In the genomic region with DNA sequence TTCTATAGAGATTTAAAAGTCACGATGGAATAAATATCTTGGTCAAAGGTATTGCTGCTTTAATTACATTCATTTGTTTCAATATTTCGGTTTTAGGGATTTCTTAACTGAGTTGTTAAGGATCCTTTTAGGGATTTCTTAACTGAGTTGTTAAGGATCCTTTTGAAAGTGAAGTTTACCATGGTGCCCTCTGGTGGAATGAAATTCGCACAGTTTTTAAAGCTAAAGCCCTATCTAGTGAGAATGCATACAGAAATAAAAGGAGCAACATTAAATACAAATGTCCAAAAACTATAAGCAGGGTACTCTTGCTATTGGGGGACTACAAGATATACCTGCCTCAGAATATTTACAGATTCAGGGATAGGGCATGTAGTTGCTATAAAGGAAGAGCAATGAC, we compare ENCODE assay signal across 9 cellular contexts.
DNase-seq lines count a peak whose midpoint lies in the region; ATAC-seq, FAIRE-seq and TF ChIP-seq lines count a peak whose summit lies in the region.
"Had no signal": no experiment of that assay in that cellular context is flagged by ENCODE, and none has a peak within 500 bp of the region (broad histone marks: within the 10 kb centered on the region; RNA-seq: fewer than 3 reads in every experiment).

No MANE protein-coding gene starts in this region.

- H3K27me3 Mint-ChIP-seq in neural crest cell (ENCODE audit: low read depth) = no peaks in the 10 kb centered on the region

- H3K4me1 ChIP-seq in PC-9 (replicated peaks; ENCODE audit: insufficient read depth) (peaks cover 26% of the 10 kb centered on the region), endothelial cell of umbilical vein (ENCODE audit: control insufficient read depth, extremely low read depth, insufficient read depth, low read length) (peaks cover 6% of the 10 kb centered on the region)

- intact Hi-C loops in PC-9 (cut with micrococcal nuclease; ENCODE audit: unreplicated experiment) (loop anchor here (1.0 kb wide), 1 partner anchor 164 kb away; no protein-coding TSS in a partner anchor), endothelial cell of umbilical vein (cut with micrococcal nuclease) (loop anchor here (1.0 to 10.0 kb wide), 7 partner anchors 164 to 571 kb away; a partner anchor contains a TSS)

- DNase-seq in AML-193 (lab: John Stamatoyannopoulos, UW) (peak; percentile 62 to 67), PC-9 (no peak), endothelial cell of umbilical vein (ENCODE audit: low read depth, low spot score) (peak; percentile 68), neural crest cell (ENCODE audit: low read depth, low spot score) (peak; percentile 18)
- no peak for DNase-seq in stimulated activated CD4-positive, alpha-beta T cell treated with anti-CD3 and anti-CD28 coated beads, Interleukin-4, amount 100 ng/mL, for 1 hour

- peaks cover 19% of the 10 kb centered on the region for H3F3A ChIP-seq in PC-9 (ENCODE audit: insufficient read depth, low read depth)

- H3K27ac Mint-ChIP-seq in neural crest cell (ENCODE audit: unreplicated experiment) = no peak overlapping the region

- H3K9me1 ChIP-seq in endothelial cell of umbilical vein (replicated peaks; ENCODE audit: control insufficient read depth, extremely low read depth, insufficient read depth, low read length) = no peaks in the 10 kb centered on the region

- ATAC-seq in HG02885 (IDR thresholded peaks at IDR 0.05; ENCODE audit: poor library complexity, unreplicated experiment) (no peak), GM19463 (IDR thresholded peaks at IDR 0.05; ENCODE audit: unreplicated experiment) (no peak)
- ATAC-seq: left colon had no signal

- H3K27me3 ChIP-seq in PC-9 (ENCODE audit: insufficient read depth, low read depth) (no peaks in the 10 kb centered on the region), endothelial cell of umbilical vein (ENCODE audit: control insufficient read depth in 2 of 2, insufficient read depth in 2 of 2, low read length in 2 of 2) (no peaks in the 10 kb centered on the region)

- no peaks in the 10 kb centered on the region for H3K9me2 ChIP-seq in PC-9 (ENCODE audit: insufficient read depth)

- H3K79me2 ChIP-seq in PC-9 (ENCODE audit: low read depth) = no peaks in the 10 kb centered on the region
- no peaks in the 10 kb centered on the region for H3K79me2 ChIP-seq in endothelial cell of umbilical vein (ENCODE audit: control insufficient read depth, insufficient read depth, low read length)

- H3K4me3 ChIP-seq in PC-9 (no peak overlapping the region), endothelial cell of umbilical vein (replicated peaks in 1 of 3; ENCODE audit: insufficient read depth in 1 of 3, low read depth in 1 of 3, low read length in 3 of 3) (no peak overlapping the region)

- no peaks in the 10 kb centered on the region for H3K9me3 ChIP-seq in PC-9 (ENCODE audit: insufficient read depth, low read depth)
- H3K9me3 ChIP-seq in endothelial cell of umbilical vein (replicated peaks; ENCODE audit: control insufficient read depth, insufficient read depth, low read length) = no peaks in the 10 kb centered on the region

- H3K9me3 Mint-ChIP-seq in neural crest cell = peaks cover 2% of the 10 kb centered on the region

- dilution Hi-C loops in endothelial cell of umbilical vein (cut with MboI; ENCODE audit: extremely low pct_ligation_motif_present, low sequenced_read_pairs) = no loop called here

- H4K20me1 ChIP-seq in PC-9 (ENCODE audit: insufficient read depth) = no peaks in the 10 kb centered on the region
- no peaks in the 10 kb centered on the region for H4K20me1 ChIP-seq in endothelial cell of umbilical vein (replicated peaks; ENCODE audit: control insufficient read depth, extremely low read depth, insufficient read depth, low read length)

- TF ChIP-seq POLR2A in endothelial cell of umbilical vein (IDR thresholded peaks at IDR 0.05; ENCODE audit: low read depth, low read length) = no peak

- H3K27ac ChIP-seq in PC-9 = no peak overlapping the region
- H3K27ac ChIP-seq in endothelial cell of umbilical vein (ENCODE audit: insufficient read depth, low read depth, low read length) = no peak overlapping the region

- TF ChIP-seq CTCF in GM12872 (IDR thresholded peaks at IDR 0.05; ENCODE audit: insufficient read depth, low read depth, low read length) (peak; percentile 52), PC-9 (conservative IDR thresholded peaks at IDR 0.05) (peak; percentile 60), endothelial cell of umbilical vein (IDR thresholded peaks at IDR 0.05; ENCODE audit: extremely low read depth in 1 of 2, insufficient read depth in 1 of 2, low read depth in 1 of 2, low read length in 2 of 2) (peak; percentile 24 to 33), neural crest cell (conservative IDR thresholded peaks at IDR 0.05) (peak; percentile 74)

- H3K4me1 Mint-ChIP-seq in neural crest cell = peaks cover 9% of the 10 kb centered on the region

- H3K4me2 ChIP-seq in PC-9 (no peak overlapping the region), endothelial cell of umbilical vein (ENCODE audit: insufficient read depth, low read length) (no peak overlapping the region)

- CTCF ChIA-PET in PC-9 (lab: Charles Lee) (interaction anchor here (0.6 to 1.6 kb wide), 3 partner anchors 163 to 535 kb away, joined by 3 to 6 read pairs (median 5); a partner anchor contains a TSS), endothelial cell of umbilical vein (lab: Charles Lee) (interaction anchor here (0.6 to 5.5 kb wide), 68 partner anchors 11 to 856 kb away, joined by 3 to 178 read pairs (median 4); a partner anchor contains a TSS)

- H3K36me3 Mint-ChIP-seq in neural crest cell (ENCODE audit: low read depth) = no peaks in the 10 kb centered on the region

- H3K4me3 Mint-ChIP-seq in neural crest cell = no peak overlapping the region

- H2AFZ ChIP-seq in PC-9 (no peak overlapping the region), endothelial cell of umbilical vein (ENCODE audit: low read depth, low read length) (no peak overlapping the region)

- H3K9ac ChIP-seq in endothelial cell of umbilical vein (replicated peaks; ENCODE audit: extremely low read depth, insufficient read depth, low read length) = no peak overlapping the region

- BruUV-seq in PC-9 (replicated peaks; lab: Mats Ljungman, UMichigan) = no TSS peak
- BruUV-seq in endothelial cell of umbilical vein (replicated peaks; lab: Mats Ljungman, UMichigan) = no TSS peak

- H3K36me3 ChIP-seq in PC-9 (ENCODE audit: low read depth) (no peaks in the 10 kb centered on the region), endothelial cell of umbilical vein (ENCODE audit: control insufficient read depth in 2 of 2, extremely low read depth in 1 of 2, insufficient read depth in 2 of 2, low read length in 2 of 2) (no peaks in the 10 kb centered on the region)

- peak; percentile 89 for FAIRE-seq in endothelial cell of umbilical vein (lab: Jason Lieb, UNC)

- POLR2A ChIA-PET in PC-9 (lab: Charles Lee; ENCODE audit: unreplicated experiment) = interaction anchor here (0.7 kb wide), 1 partner anchor 526 kb away, joined by 4 read pairs; a partner anchor contains a TSS
- POLR2A ChIA-PET in endothelial cell of umbilical vein (lab: Charles Lee) = interaction anchor here (2.2 kb wide), 1 partner anchor 527 kb away, joined by 17 read pairs; a partner anchor contains a TSS

TF ChIP-seq in endothelial cell of umbilical vein, 7 proteins besides CTCF, POLR2A, EP300 and RAD21:
- TF ChIP-seq EZH2 (IDR thresholded peaks at IDR 0.05; ENCODE audit: borderline replicate concordance, low read depth, low read length, severe bottlenecking) = no peak
- TF ChIP-seq MYC (IDR thresholded peaks at IDR 0.05; ENCODE audit: low read depth, low read length) = no peak
- TF ChIP-seq JUN (IDR thresholded peaks at IDR 0.05; ENCODE audit: borderline replicate concordance, insufficient read depth, insufficient read length, low read depth) = no peak

Comparison
In these comparisons a context has a peak if more than half of its experiments do, and no peak if none do; other contexts are left out.
1. DNase-seq: peak in AML-193 (2 of 2), endothelial cell of umbilical vein (single experiment) and neural crest cell (single experiment); none in PC-9 (0 of 2) and stimulated activated CD4-positive, alpha-beta T cell treated with anti-CD3 and anti-CD28 coated beads, Interleukin-4, amount 100 ng/mL, for 1 hour (single experiment).
2. Peak in every context shown above with its lines, with median percentiles within 50 percentile points of each other: CTCF ChIP-seq.